ENCODE assay signal across 8 cellular contexts in the genomic region with DNA sequence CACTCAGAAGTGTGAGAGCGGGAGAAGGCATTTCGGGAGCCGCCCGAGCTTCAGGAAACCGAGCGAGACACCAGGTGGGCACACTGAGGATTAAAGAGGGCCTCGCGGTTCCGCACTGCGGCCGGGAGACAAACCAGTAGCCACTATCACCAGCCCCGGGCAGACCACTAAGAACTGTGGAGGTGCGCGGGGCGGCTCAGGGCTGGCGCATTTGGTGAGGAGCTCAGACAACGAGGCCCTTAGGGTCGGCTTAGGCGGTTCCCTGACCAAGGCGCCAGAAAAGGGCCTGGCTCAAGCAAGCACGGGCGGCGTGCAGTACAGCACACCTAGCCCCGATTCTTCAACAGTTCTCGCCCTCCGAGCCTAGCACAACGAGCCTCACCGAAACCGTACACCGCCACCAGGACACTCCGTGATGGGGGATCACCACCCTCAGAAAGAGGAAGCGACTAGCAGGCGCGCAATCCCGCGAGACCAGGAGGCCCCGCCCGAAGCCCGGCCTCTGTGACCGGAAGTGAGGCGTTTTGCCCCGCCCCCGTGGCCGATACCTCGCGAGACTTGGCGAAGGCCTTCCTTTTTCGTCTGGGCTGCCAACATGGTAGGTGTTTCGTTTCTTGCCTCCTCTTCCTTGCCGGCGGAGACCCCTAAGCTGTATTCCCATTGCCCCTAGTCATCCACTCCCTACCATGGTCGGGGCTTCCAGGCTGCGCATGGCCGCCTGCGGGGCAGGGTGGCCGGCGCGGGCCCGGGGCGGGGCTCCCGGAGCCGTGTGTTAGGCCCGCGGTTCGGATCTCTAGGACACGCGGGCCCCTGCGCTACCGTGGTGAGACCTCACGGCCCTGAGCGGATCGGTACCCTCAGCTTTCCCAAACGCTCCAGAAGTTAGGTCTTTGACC. TPM values are rescaled to one million over a fixed set of nuclear protein-coding genes. Genes with fewer than 3 reads are reported as not detected.
DNase-seq lines count a peak whose midpoint lies in the region; TF ChIP-seq lines count a peak whose summit lies in the region.

Gene RPL27A, plus strand, starts transcription at position 574 of the 896 bp plus-strand sequence. Its CDS starts 22 bp downstream, at position 596.
Gene TRIM66, minus strand, starts transcription at position 447 of the 896 bp plus-strand sequence. CDS start 10,391 bp downstream, outside the sequence.

- H3K4me3 ChIP-seq in HFF-Myc (replicated peaks; ENCODE audit: low read depth, low read length) = peak within 1 kb of the TSS; percentile 77
- peak within 1 kb of the TSS; percentile 72 for H3K4me3 ChIP-seq in SJSA1
- peak within 1 kb of the TSS; percentile 88 to 96 for H3K4me3 ChIP-seq in neutrophil (ENCODE audit: low read depth in 1 of 2, low read length in 1 of 2)

- H3K9me3 ChIP-seq in SJSA1 (replicated peaks) (no peaks in the 10 kb centered on the region), neutrophil (no peaks in the 10 kb centered on the region)

- peaks cover 10% of the 10 kb centered on the region for H3K4me1 ChIP-seq in SJSA1 (replicated peaks)
- peaks cover 23% of the 10 kb centered on the region in 2 experiments for H3K4me1 ChIP-seq in neutrophil (ENCODE audit: control insufficient read depth in 1 of 2, insufficient read depth in 1 of 2, low read depth in 1 of 2, low read length in 1 of 2)

- H3K27ac ChIP-seq in SJSA1 = peak within 1 kb of the TSS; percentile 90
- peak within 1 kb of the TSS; percentile 93 for H3K27ac ChIP-seq in neutrophil

- TF ChIP-seq CTCF in HFF-Myc (IDR thresholded peaks at IDR 0.05; ENCODE audit: low read depth, low read length, missing control alignments) = no peak
- peak; percentile 64 for TF ChIP-seq CTCF in neutrophil (IDR thresholded peaks at IDR 0.05)
- TF ChIP-seq CTCF in subcutaneous adipose tissue (IDR thresholded peaks at IDR 0.05; ENCODE audit: low read depth) = no peak

- peaks cover 49% of the 10 kb centered on the region for H3K36me3 ChIP-seq in SJSA1
- peaks cover 33% of the 10 kb centered on the region for H3K36me3 ChIP-seq in neutrophil

- peak; percentile 73 for DNase-seq in GM04503 (ENCODE audit: low read depth)
- DNase-seq in HFF-Myc (ENCODE audit: extremely low read depth, low read depth) = peak; percentile 75
- DNase-seq in MV-4-11 (lab: John Stamatoyannopoulos, UW) = peak; percentile 93
- peak; percentile 89 to 93 for DNase-seq in SJSA1 (ENCODE audit: low read depth in 1 of 2, low spot score in 2 of 2)
- peak; percentile 93 to 99 (median 98) for DNase-seq in activated naive CD4-positive, alpha-beta T cell (lab: John Stamatoyannopoulos, UW)
- DNase-seq in foreskin melanocyte = peak; percentile 92

- H3K27me3 ChIP-seq in SJSA1 (replicated peaks) (no peaks in the 10 kb centered on the region), neutrophil (no peaks in the 10 kb centered on the region)

RNA-seq across cellular contexts. Expression of gene RPL27A, which starts in this region (rescaled TPM):
- total RNA-seq in SJSA1 (2014; rRNA removed; shearing (Covaris generic)) = 367 and 462 TPM in 2 replicates
- 1,000 to 10,000 TPM in 3 of 4 donors, 100 to 1,000 TPM in 1; 925 to 1,376 (median 1,058) TPM for total RNA-seq in subcutaneous adipose tissue

RNA-seq across cellular contexts. Expression of gene TRIM66, which starts in this region (rescaled TPM):
- total RNA-seq in SJSA1 (2014; rRNA removed; shearing (Covaris generic)) = 0.63 and 3.1 TPM in 2 replicates
- 10 to 100 TPM in 1 of 4 donors, 1 to 10 TPM in 3; 5.2 to 31.8 (median 7.6) TPM for total RNA-seq in subcutaneous adipose tissue

Comparison
In these comparisons a context has a peak if more than half of its experiments do, and no peak if none do; other contexts are left out.
1. Peak in every context shown above with its lines: DNase-seq, H3K4me3 ChIP-seq and H3K27ac ChIP-seq.